11 cellular contexts compared by ENCODE assay signal in the genomic region with DNA sequence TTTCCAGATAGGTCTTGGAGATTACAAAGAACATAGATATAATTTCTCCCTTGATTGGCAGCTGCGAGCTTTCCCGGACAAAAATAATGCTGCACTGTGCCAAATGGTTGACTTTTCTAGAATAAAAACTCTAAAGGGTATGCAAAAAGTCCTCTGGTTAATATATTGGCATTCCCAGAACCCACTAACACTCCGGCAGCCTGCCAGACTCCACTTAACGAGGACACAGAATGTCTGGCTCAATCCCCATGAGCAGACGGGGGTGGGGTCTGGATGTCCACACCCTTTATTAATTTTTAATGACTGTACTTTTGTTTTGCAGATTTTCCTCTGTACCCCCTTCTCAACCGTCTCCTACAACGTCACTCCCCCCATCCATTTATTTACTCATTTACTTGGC. TPM values are rescaled to one million over a fixed set of nuclear protein-coding genes. Genes with fewer than 3 reads are reported as not detected.
A peak's percentile ranks its signal among the peaks of the same experiment; 100 is the strongest.
DNase-seq lines count a peak whose midpoint lies in the region; ATAC-seq and TF ChIP-seq lines count a peak whose summit lies in the region.
"Had no signal": no experiment of that assay in that cellular context is flagged by ENCODE, and none has a peak within 500 bp of the region (broad histone marks: within the 10 kb centered on the region; RNA-seq: fewer than 3 reads in every experiment).

No MANE protein-coding gene starts in this region.

- H4K8ac ChIP-seq in H9 (replicated peaks; ENCODE audit: insufficient read length, low read depth, low read length): no peak overlapping the region

- no peak overlapping the region for H2BK20ac ChIP-seq in H9 (ENCODE audit: low read depth, low read length, poor library complexity, severe bottlenecking)

- H2AFZ ChIP-seq in H9 (ENCODE audit: low read length): no peak overlapping the region

- H3K4me2 ChIP-seq in H9 (ENCODE audit: insufficient read depth, insufficient read length, low read length): no peak overlapping the region

- no peak overlapping the region; a peak in 1 of 5 replicates for H3K4me3 Mint-ChIP-seq in H9

- H3K4me3 ChIP-seq in gastroesophageal sphincter (peak overlapping the region in 1 of 2 donors; percentile 19), rectal smooth muscle tissue (ENCODE audit: low read length) (peak overlapping the region; percentile 52)

- H3K9me3 ChIP-seq in gastroesophageal sphincter: no peaks in the 10 kb centered on the region
- H3K9me3 ChIP-seq in H9 (ENCODE audit: control insufficient read depth, low read depth, low read length): no peaks in the 10 kb centered on the region

- H4K91ac ChIP-seq in H9 (ENCODE audit: insufficient read length, low read depth, low read length): no peak overlapping the region

- H3K23ac ChIP-seq in H9 (ENCODE audit: insufficient read length, low read depth, low read length): no peak overlapping the region

- H3K36me3 Mint-ChIP-seq in H9 (ENCODE audit: insufficient read depth in 1 of 3, low read depth in 3 of 3): no peaks in the 10 kb centered on the region

- H3K18ac ChIP-seq in H9 (ENCODE audit: insufficient read length, low read depth, low read length): no peak overlapping the region

- no peak overlapping the region for H4K5ac ChIP-seq in H9 (ENCODE audit: insufficient read length, low read depth, low read length)

- H3K4me1 Mint-ChIP-seq in H9: peaks cover 31 to 38% of the 10 kb centered on the region in 2 experiments

- no peak overlapping the region for H3K4ac ChIP-seq in H9 (ENCODE audit: low read depth, low read length)

- no peak overlapping the region; a peak in 1 of 7 replicates for H3K27ac Mint-ChIP-seq in H9

- H3K4me1 ChIP-seq in gastroesophageal sphincter: peaks cover 7 to 73% (median 56%) of the 10 kb centered on the region in 3 donors
- H3K4me1 ChIP-seq in rectal smooth muscle tissue (ENCODE audit: control insufficient read depth, insufficient read depth, low read length): peaks cover 39% of the 10 kb centered on the region
- H3K4me1 ChIP-seq in H9 (ENCODE audit: insufficient read depth, low read length): no peaks in the 10 kb centered on the region

- TF ChIP-seq CTCF in gastroesophageal sphincter (IDR thresholded peaks at IDR 0.05) (no peak), H9 (conservative IDR thresholded peaks at IDR 0.05) (no peak)

- DNase-seq in DMS 273 (lab: John Stamatoyannopoulos, UW; ENCODE audit: unreplicated experiment) (peak; percentile 75), NCI-H69 (lab: John Stamatoyannopoulos, UW) (peak; percentile 96), H9 (no peak), GM19238 (ENCODE audit: insufficient read length, low spot score) (no peak)
- DNase-seq in activated naive CD4-positive, alpha-beta T cell treated with anti-CD3 and anti-CD28 coated beads, Interleukin-2, amount 50 U/mL, for 16 hours: no peak
- DNase-seq: activated T-cell treated with anti-CD3 and anti-CD28 coated beads for 4 hours, mesendoderm had no signal

- no peaks in the 10 kb centered on the region for H4K20me1 ChIP-seq in H9 (ENCODE audit: control insufficient read depth, insufficient read depth, insufficient read length)

- no peak overlapping the region for H2BK12ac ChIP-seq in H9 (ENCODE audit: insufficient read length, low read depth, low read length)

- H3K23me2 ChIP-seq in H9 (ENCODE audit: insufficient read length, low read depth, low read length, poor library complexity, severe bottlenecking): peaks cover 12% of the 10 kb centered on the region

- H3K9ac ChIP-seq in rectal smooth muscle tissue (ENCODE audit: low read length): no peak overlapping the region
- no peak overlapping the region for H3K9ac ChIP-seq in H9 (ENCODE audit: extremely low read depth, insufficient read length, low read length)

- no peak overlapping the region for H3K14ac ChIP-seq in H9 (ENCODE audit: insufficient read depth, low read length)

- H3T11ph ChIP-seq in H9 (ENCODE audit: low read length): no peak overlapping the region

- TF ChIP-seq EP300 in gastroesophageal sphincter (IDR thresholded peaks at IDR 0.05): no peak

- H3K36me3 ChIP-seq in gastroesophageal sphincter (no peaks in the 10 kb centered on the region), rectal smooth muscle tissue (ENCODE audit: control insufficient read depth, insufficient read depth, low read length) (no peaks in the 10 kb centered on the region)

- no peak for TF ChIP-seq POLR2A in gastroesophageal sphincter (IDR thresholded peaks at IDR 0.05)

- no peaks in the 10 kb centered on the region for H3K79me1 ChIP-seq in H9 (ENCODE audit: insufficient read depth, low read depth, low read length, poor library complexity, severe bottlenecking)

- no peak overlapping the region for H2BK120ac ChIP-seq in H9 (ENCODE audit: low read depth, low read length, poor library complexity, severe bottlenecking)

- H3K56ac ChIP-seq in H9 (ENCODE audit: insufficient read length, low read depth, low read length): no peak overlapping the region

- no peaks in the 10 kb centered on the region; a peak in 1 of 5 replicates for H3K9me3 Mint-ChIP-seq in H9

- H2AK5ac ChIP-seq in H9 (ENCODE audit: insufficient read length, low read length): no peak overlapping the region

- ATAC-seq in gastroesophageal sphincter (no peak), HG03457 (IDR thresholded peaks at IDR 0.05; ENCODE audit: unreplicated experiment) (no peak)

- H3K27ac ChIP-seq in gastroesophageal sphincter (peak overlapping the region; percentile 12 to 93 (median 78)), rectal smooth muscle tissue (ENCODE audit: low read depth, low read length) (peak overlapping the region; percentile 60), H9 (ENCODE audit: insufficient read length, low read depth, low read length) (no peak overlapping the region)

- no peak overlapping the region for H2BK15ac ChIP-seq in H9 (ENCODE audit: low read depth, low read length)

- no peak overlapping the region for H2BK5ac ChIP-seq in H9 (ENCODE audit: insufficient read length, low read length)

- H3K27me3 ChIP-seq in gastroesophageal sphincter (no peaks in the 10 kb centered on the region), rectal smooth muscle tissue (ENCODE audit: control insufficient read depth, insufficient read depth, low read length) (no peaks in the 10 kb centered on the region), H9 (ENCODE audit: insufficient read depth, low read length) (peaks cover 11% of the 10 kb centered on the region; the same call in 1 of the 2 replicates)

- no peaks in the 10 kb centered on the region for H3K79me2 ChIP-seq in H9 (ENCODE audit: insufficient read depth, low read length)

- 6 to 10% methylated on average over 7 of the region's 7 CpGs for WGBS in gastroesophageal sphincter (ENCODE audit: low coverage in 1 of 2), 2 donors
- no CpG with 5 or more reads among the region's 7 CpGs for WGBS in H9 (ENCODE audit: extremely low coverage, insufficient read length, low lambda C conversion rate)

- peaks cover 30% of the 10 kb centered on the region for H3K27me3 Mint-ChIP-seq in H9 (ENCODE audit: low read depth)

RNA-seq across cellular contexts. Expression of a gene that starts 3.3 kb away (rescaled TPM):
- total RNA-seq in gastroesophageal sphincter (10 to 100 TPM; 28.1 to 85.9 (median 55.2) TPM), H9 (2021) (1.8 and 3.9 TPM in 2 replicates)
- total RNA-seq: MCF 10A had no signal

Comparison
In these comparisons a context has a peak if more than half of its experiments do, and no peak if none do; other contexts are left out.
1. DNase-seq: peak in DMS 273 (single experiment) and NCI-H69 (single experiment); none in H9 (single experiment), activated naive CD4-positive, alpha-beta T cell treated with anti-CD3 and anti-CD28 coated beads, Interleukin-2, amount 50 U/mL, for 16 hours (single experiment) and GM19238 (single experiment).